ENCODE assay signal across 1 cellular context in the genomic region with DNA sequence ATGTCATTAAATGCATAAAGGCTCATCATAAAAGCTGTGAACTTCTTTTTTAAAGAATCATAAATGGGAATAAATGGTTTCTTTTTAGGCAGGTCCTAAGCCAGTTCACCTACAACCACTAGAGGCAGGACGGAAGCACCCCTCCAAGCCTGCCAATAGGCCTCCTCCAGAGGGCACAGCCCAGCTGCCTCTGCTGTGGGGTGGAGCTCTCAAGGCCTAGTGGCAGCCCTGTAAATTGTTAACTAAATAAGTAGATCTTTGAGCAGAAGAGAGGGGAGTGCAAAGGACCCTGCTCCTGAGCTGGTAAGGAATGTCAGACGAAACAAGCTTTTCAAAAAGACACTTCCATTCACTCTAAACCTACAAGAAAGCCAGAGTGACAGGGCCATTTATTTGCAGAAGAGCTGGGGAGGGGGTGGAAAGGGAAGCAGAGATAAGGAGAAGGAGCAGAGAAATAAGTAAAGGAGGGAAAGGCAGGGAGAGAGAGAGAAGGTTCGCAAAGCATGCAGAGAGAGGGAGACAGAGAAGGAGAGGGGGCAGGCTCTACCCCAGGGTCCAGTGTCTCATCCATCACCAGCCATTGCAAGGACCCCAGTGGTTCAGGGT.
TF ChIP-seq lines count a peak whose summit lies in the region.

No MANE protein-coding gene starts in this region.

TF ChIP-seq in GM12878, 131 proteins besides CTCF, POLR2A, EP300 and RAD21 (continued from another document):
- TF ChIP-seq, protein P1, sequence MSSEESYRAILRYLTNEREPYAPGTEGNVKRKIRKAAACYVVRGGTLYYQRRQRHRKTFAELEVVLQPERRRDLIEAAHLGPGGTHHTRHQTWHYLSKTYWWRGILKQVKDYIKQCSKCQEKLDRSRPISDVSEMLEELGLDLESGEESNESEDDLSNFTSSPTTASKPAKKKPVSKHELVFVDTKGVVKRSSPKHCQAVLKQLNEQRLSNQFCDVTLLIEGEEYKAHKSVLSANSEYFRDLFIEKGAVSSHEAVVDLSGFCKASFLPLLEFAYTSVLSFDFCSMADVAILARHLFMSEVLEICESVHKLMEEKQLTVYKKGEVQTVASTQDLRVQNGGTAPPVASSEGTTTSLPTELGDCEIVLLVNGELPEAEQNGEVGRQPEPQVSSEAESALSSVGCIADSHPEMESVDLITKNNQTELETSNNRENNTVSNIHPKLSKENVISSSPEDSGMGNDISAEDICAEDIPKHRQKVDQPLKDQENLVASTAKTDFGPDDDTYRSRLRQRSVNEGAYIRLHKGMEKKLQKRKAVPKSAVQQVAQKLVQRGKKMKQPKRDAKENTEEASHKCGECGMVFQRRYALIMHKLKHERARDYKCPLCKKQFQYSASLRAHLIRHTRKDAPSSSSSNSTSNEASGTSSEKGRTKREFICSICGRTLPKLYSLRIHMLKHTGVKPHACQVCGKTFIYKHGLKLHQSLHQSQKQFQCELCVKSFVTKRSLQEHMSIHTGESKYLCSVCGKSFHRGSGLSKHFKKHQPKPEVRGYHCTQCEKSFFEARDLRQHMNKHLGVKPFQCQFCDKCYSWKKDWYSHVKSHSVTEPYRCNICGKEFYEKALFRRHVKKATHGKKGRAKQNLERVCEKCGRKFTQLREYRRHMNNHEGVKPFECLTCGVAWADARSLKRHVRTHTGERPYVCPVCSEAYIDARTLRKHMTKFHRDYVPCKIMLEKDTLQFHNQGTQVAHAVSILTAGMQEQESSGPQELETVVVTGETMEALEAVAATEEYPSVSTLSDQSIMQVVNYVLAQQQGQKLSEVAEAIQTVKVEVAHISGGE (CRISPR knock-in tag; IDR thresholded peaks at IDR 0.05): no peak
TF ChIP-seq in GM12878: peak in this region for 0.
